ENCODE assay signal across 8 cellular contexts in genomic region chrX:102155806-102156179, GRCh38. TPM values are rescaled to one million over a fixed set of nuclear protein-coding genes. Genes with fewer than 3 reads are reported as not detected.
DNase-seq lines count a peak whose midpoint lies in the region; ATAC-seq, FAIRE-seq and TF ChIP-seq lines count a peak whose summit lies in the region.

TSS of gene BEX5 (minus strand) at chrX:102155977. CDS start at chrX:102154265, 1,712 bp downstream.

- in situ Hi-C loops in astrocyte of the cerebellum (cut with HindIII; ENCODE audit: low sequenced_read_pairs), result no loop called here

- H3K9me3 ChIP-seq in HUES64 (ENCODE audit: insufficient read depth, low read depth, low read length) (0 out of 2 replicates have a peak, but pooled peaks cover 6% of the 10 kb centered on the region), iPS-18a (ENCODE audit: control insufficient read depth, low read depth, low read length) (peaks cover 17% of the 10 kb centered on the region), skeletal muscle tissue (ENCODE audit: control insufficient read depth in 3 of 3, low read length in 3 of 3) (no peaks in the 10 kb centered on the region)

- H3K27ac ChIP-seq in HUES64 (ENCODE audit: low read depth, low read length) (no peak within 1 kb of the TSS), iPS-18a (ENCODE audit: low read length) (no peak within 1 kb of the TSS), skeletal muscle tissue (ENCODE audit: low read depth, low read length) (no peak within 1 kb of the TSS)

- 77% methylated on average over 15 of the region's 15 CpGs for WGBS in HUES64

- H3K4me1 ChIP-seq in HUES64 (ENCODE audit: insufficient read depth, low read length), result no peaks in the 10 kb centered on the region
- H3K4me1 ChIP-seq in iPS-18a (ENCODE audit: control insufficient read depth, low read depth, low read length), result no peaks in the 10 kb centered on the region
- H3K4me1 ChIP-seq in skeletal muscle tissue (ENCODE audit: control insufficient read depth in 3 of 3, insufficient read depth in 3 of 3, low read length in 3 of 3), result no peaks in the 10 kb centered on the region

- H3K36me3 ChIP-seq in HUES64 (ENCODE audit: insufficient read depth, low read length), result no peaks in the 10 kb centered on the region
- no peaks in the 10 kb centered on the region for H3K36me3 ChIP-seq in iPS-18a (ENCODE audit: control insufficient read depth, low read depth, low read length)
- no peaks in the 10 kb centered on the region for H3K36me3 ChIP-seq in skeletal muscle tissue (ENCODE audit: control insufficient read depth in 3 of 3, insufficient read depth in 3 of 3, low read length in 3 of 3)

- DNase-seq in CD1c-positive myeloid dendritic cell (ENCODE audit: extremely low spot score), result peak; percentile 14
- peak; percentile 39 for DNase-seq in SKM-1 treated with dmso at 0.1 percent for 144 hours (lab: John Stamatoyannopoulos, UW; ENCODE audit: unreplicated experiment)
- peak; percentile 11 for DNase-seq in astrocyte of the cerebellum (ENCODE audit: low read depth)
- DNase-seq in D721Med (ENCODE audit: insufficient read length, low spot score), result no peak

- FAIRE-seq in D721Med (lab: Jason Lieb, UNC), result no peak

- H3K9ac ChIP-seq in HUES64 (ENCODE audit: low read depth, low read length), result no peak within 1 kb of the TSS
- peak within 1 kb of the TSS; percentile 50 for H3K9ac ChIP-seq in iPS-18a (ENCODE audit: low read length)
- peak within 1 kb of the TSS in 2 of 3 donors; percentile 32 to 60 for H3K9ac ChIP-seq in skeletal muscle tissue (ENCODE audit: low read depth in 1 of 3, low read length in 3 of 3)

- TF ChIP-seq CTCF in astrocyte of the cerebellum (IDR thresholded peaks at IDR 0.05; ENCODE audit: low read depth, low read length, missing control alignments), result no peak
- TF ChIP-seq CTCF in D721Med (IDR thresholded peaks at IDR 0.05; ENCODE audit: insufficient read depth, missing control alignments), result no peak

- peak; percentile 83 for ATAC-seq in GM19468 (IDR thresholded peaks at IDR 0.05; ENCODE audit: extremely low read depth, unreplicated experiment)

- H3K27me3 ChIP-seq in HUES64 (ENCODE audit: insufficient read depth, low read length) (peaks cover 11% of the 10 kb centered on the region), iPS-18a (ENCODE audit: control insufficient read depth, insufficient read depth, low read length) (peaks cover 6% of the 10 kb centered on the region), skeletal muscle tissue (ENCODE audit: control insufficient read depth in 3 of 3, insufficient read depth in 3 of 3, low read length in 3 of 3) (no peaks in the 10 kb centered on the region)

- H3K4me3 ChIP-seq in HUES64 (ENCODE audit: low read length) (peak within 1 kb of the TSS; percentile 62), astrocyte of the cerebellum (ENCODE audit: low read depth, low read length) (peak within 1 kb of the TSS; percentile 44), iPS-18a (ENCODE audit: low read length) (peak within 1 kb of the TSS; percentile 80), skeletal muscle tissue (ENCODE audit: low read length in 3 of 3) (peak within 1 kb of the TSS; percentile 45 to 60 (median 51))

RNA-seq across cellular contexts. Expression of gene BEX5, which starts in this region (rescaled TPM):
- polyA plus RNA-seq in HUES64 (2013, experiment 1 of 2), result 4.0 TPM
- polyA plus RNA-seq in HUES64 (2013, experiment 2 of 2), result 3.0 TPM
- total RNA-seq in skeletal muscle tissue, result 0.52 TPM
